Comparison of ENCODE assay signal across 7 cellular contexts in genomic region chr16:29127806-29128420, GRCh38.
DNase-seq lines count a peak whose midpoint lies in the region; ATAC-seq and TF ChIP-seq lines count a peak whose summit lies in the region.
"Not testable (repeated sequence)": the region's sequence is repeated elsewhere in the genome, so short reads cannot be mapped to it uniquely, and the experiment has no call there.

No MANE protein-coding gene starts in this region.

- 54% methylated on average over 23 of the region's 29 CpGs for WGBS in suprapubic skin

- not testable (repeated sequence) for H3K9me3 Mint-ChIP-seq in natural killer cell

- POLR2A ChIA-PET in HEK293 (lab: Yijun Ruan, JAX), result not testable (repeated sequence)

- H3K27me3 Mint-ChIP-seq in natural killer cell (ENCODE audit: low read depth in 2 of 2), result not testable (repeated sequence)

- not testable (repeated sequence) for H3K4me3 Mint-ChIP-seq in natural killer cell

- H3K4me1 Mint-ChIP-seq in natural killer cell, result peaks cover 33 to 34% of the 10 kb centered on the region in 2 donors

- not testable (repeated sequence) for H3K9me3 ChIP-seq in HEK293 (ENCODE audit: control insufficient read depth, insufficient read depth, low read depth, low read length); RWPE2 (ENCODE audit: severe bottlenecking); suprapubic skin

- not testable (repeated sequence) for TF ChIP-seq POLR2A in suprapubic skin (IDR thresholded peaks at IDR 0.05)

- not testable (repeated sequence) for H3K4me3 ChIP-seq in HEK293 (ENCODE audit: low read depth, low read length); RWPE2 (ENCODE audit: severe bottlenecking); suprapubic skin

- not testable (repeated sequence) for H3K36me3 Mint-ChIP-seq in natural killer cell

- not testable (repeated sequence) for TF ChIP-seq CTCF in HEK293 (tag by site-specific recombination; IDR thresholded peaks at IDR 0.05); RWPE2 (IDR thresholded peaks at IDR 0.05; ENCODE audit: poor library complexity, severe bottlenecking); natural killer cell (IDR thresholded peaks at IDR 0.05); suprapubic skin (IDR thresholded peaks at IDR 0.05)

- TF ChIP-seq EP300 in suprapubic skin (IDR thresholded peaks at IDR 0.05), result not testable (repeated sequence)

- ATAC-seq in RWPE2 (ENCODE audit: low read depth); natural killer cell: not testable (repeated sequence)

- DNase-seq in RWPE2 (ENCODE audit: low spot score), result peak; percentile 42
- DNase-seq in ecto neural progenitor cell (ENCODE audit: low spot score), result peak; percentile 45
- DNase-seq in islet precursor cell, result peak; percentile 43
- DNase-seq in natural killer cell, result not testable (repeated sequence)
- DNase-seq in posterior vena cava (ENCODE audit: low spot score), result peak; percentile 68
- peak; percentile 57 to 76 for DNase-seq in suprapubic skin (ENCODE audit: low spot score in 2 of 2)

- not testable (repeated sequence) for H3K4me1 ChIP-seq in HEK293 (ENCODE audit: control insufficient read depth, insufficient read depth, low read length); RWPE2 (ENCODE audit: insufficient read depth, poor library complexity, severe bottlenecking)
- H3K4me1 ChIP-seq in suprapubic skin, result peaks cover 31% of the 10 kb centered on the region

- H3K36me3 ChIP-seq in HEK293 (ENCODE audit: control insufficient read depth in 2 of 2, insufficient read depth in 1 of 2, low read length in 2 of 2); RWPE2 (ENCODE audit: low read depth); suprapubic skin: not testable (repeated sequence)

- CTCF ChIA-PET in HEK293 (lab: Yijun Ruan, JAX), result not testable (repeated sequence)

- H3K27ac Mint-ChIP-seq in natural killer cell, result peak overlapping the region; percentile 18 to 93

- intact Hi-C loops in natural killer cell (cut with micrococcal nuclease), result not testable (repeated sequence)
- intact Hi-C loops in posterior vena cava (cut with DNase I), result loop anchor here in 1 of 2 donors (10.0 kb wide), 1 partner anchor 127 kb away; no protein-coding TSS in a partner anchor

- H3K27ac ChIP-seq in HEK293 (ENCODE audit: extremely low read depth, low read depth, low read length); RWPE2 (ENCODE audit: poor library complexity, severe bottlenecking); suprapubic skin: not testable (repeated sequence)

- H3K27me3 ChIP-seq in RWPE2 (ENCODE audit: insufficient read depth, poor library complexity, severe bottlenecking); suprapubic skin: not testable (repeated sequence)

TF ChIP-seq in HEK293, 187 proteins besides CTCF, POLR2A, EP300 and RAD21:
- TF ChIP-seq KLF1 (tag by site-specific recombination; IDR thresholded peaks at IDR 0.05), result peak; percentile 46; the same call in 1 of the 2 replicates
